ENCODE assay signal across 1 cellular context in genomic region chr1:109397451-109398342, GRCh38.
TF ChIP-seq lines count a peak whose summit lies in the region.

SORT1 (minus strand) TSS chr1:109397918; CDS start chr1:109397892, 26 bp downstream.

TF ChIP-seq in HEK293, 187 proteins besides CTCF, POLR2A, EP300 and RAD21 (continued from another document):
- TF ChIP-seq, protein P1, sequence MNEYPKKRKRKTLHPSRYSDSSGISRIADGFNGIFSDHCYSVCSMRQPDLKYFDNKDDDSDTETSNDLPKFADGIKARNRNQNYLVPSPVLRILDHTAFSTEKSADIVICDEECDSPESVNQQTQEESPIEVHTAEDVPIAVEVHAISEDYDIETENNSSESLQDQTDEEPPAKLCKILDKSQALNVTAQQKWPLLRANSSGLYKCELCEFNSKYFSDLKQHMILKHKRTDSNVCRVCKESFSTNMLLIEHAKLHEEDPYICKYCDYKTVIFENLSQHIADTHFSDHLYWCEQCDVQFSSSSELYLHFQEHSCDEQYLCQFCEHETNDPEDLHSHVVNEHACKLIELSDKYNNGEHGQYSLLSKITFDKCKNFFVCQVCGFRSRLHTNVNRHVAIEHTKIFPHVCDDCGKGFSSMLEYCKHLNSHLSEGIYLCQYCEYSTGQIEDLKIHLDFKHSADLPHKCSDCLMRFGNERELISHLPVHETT (tag by site-specific recombination; IDR thresholded peaks at IDR 0.05) = no peak
- TF ChIP-seq ZNF202 (tag by site-specific recombination; IDR thresholded peaks at IDR 0.05; ENCODE audit: borderline replicate concordance) (no peak), ZNF354C (tag by site-specific recombination; IDR thresholded peaks at IDR 0.05; ENCODE audit: borderline replicate concordance, low read depth) (no peak), TRIM28 (IDR thresholded peaks at IDR 0.05; ENCODE audit: borderline replicate concordance, low read length) (no peak), PRDM1 (tag by site-specific recombination; IDR thresholded peaks at IDR 0.05) (no peak), ZNF596 (tag by site-specific recombination; IDR thresholded peaks at IDR 0.05) (peak; percentile 7; the same call in 1 of the 2 replicates), ZSCAN18 (tag by site-specific recombination; IDR thresholded peaks at IDR 0.05) (no peak), ZBTB26 (tag by site-specific recombination; optimal IDR thresholded peaks at IDR 0.05) (peak; percentile 78), ZNF600 (tag by site-specific recombination; IDR thresholded peaks at IDR 0.05) (no peak), ZNF391 (tag by site-specific recombination; IDR thresholded peaks at IDR 0.05; ENCODE audit: borderline replicate concordance, low read depth) (no peak), ZSCAN4 (tag by site-specific recombination; IDR thresholded peaks at IDR 0.05) (no peak), TCF7L2 (IDR thresholded peaks at IDR 0.05; ENCODE audit: borderline replicate concordance, low read depth, low read length) (no peak), SALL2 (tag by site-specific recombination; IDR thresholded peaks at IDR 0.05; ENCODE audit: borderline replicate concordance) (no peak), ZNF624 (tag by site-specific recombination; IDR thresholded peaks at IDR 0.05) (no peak), ZNF692 (tag by site-specific recombination; IDR thresholded peaks at IDR 0.05) (no peak), ZNF302 (tag by site-specific recombination; IDR thresholded peaks at IDR 0.05; ENCODE audit: low read depth) (no peak), ZBTB11 (tag by site-specific recombination; conservative IDR thresholded peaks at IDR 0.05; ENCODE audit: low read depth) (no peak), KLF1 (tag by site-specific recombination; IDR thresholded peaks at IDR 0.05) (no peak), YY1 (tag by site-specific recombination; IDR thresholded peaks at IDR 0.05) (peak; percentile 40; the same call in 1 of the 2 replicates)
- TF ChIP-seq, protein P2, sequence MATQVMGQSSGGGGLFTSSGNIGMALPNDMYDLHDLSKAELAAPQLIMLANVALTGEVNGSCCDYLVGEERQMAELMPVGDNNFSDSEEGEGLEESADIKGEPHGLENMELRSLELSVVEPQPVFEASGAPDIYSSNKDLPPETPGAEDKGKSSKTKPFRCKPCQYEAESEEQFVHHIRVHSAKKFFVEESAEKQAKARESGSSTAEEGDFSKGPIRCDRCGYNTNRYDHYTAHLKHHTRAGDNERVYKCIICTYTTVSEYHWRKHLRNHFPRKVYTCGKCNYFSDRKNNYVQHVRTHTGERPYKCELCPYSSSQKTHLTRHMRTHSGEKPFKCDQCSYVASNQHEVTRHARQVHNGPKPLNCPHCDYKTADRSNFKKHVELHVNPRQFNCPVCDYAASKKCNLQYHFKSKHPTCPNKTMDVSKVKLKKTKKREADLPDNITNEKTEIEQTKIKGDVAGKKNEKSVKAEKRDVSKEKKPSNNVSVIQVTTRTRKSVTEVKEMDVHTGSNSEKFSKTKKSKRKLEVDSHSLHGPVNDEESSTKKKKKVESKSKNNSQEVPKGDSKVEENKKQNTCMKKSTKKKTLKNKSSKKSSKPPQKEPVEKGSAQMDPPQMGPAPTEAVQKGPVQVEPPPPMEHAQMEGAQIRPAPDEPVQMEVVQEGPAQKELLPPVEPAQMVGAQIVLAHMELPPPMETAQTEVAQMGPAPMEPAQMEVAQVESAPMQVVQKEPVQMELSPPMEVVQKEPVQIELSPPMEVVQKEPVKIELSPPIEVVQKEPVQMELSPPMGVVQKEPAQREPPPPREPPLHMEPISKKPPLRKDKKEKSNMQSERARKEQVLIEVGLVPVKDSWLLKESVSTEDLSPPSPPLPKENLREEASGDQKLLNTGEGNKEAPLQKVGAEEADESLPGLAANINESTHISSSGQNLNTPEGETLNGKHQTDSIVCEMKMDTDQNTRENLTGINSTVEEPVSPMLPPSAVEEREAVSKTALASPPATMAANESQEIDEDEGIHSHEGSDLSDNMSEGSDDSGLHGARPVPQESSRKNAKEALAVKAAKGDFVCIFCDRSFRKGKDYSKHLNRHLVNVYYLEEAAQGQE (tag by site-specific recombination; IDR thresholded peaks at IDR 0.05) = no peak
- TF ChIP-seq, protein P3, sequence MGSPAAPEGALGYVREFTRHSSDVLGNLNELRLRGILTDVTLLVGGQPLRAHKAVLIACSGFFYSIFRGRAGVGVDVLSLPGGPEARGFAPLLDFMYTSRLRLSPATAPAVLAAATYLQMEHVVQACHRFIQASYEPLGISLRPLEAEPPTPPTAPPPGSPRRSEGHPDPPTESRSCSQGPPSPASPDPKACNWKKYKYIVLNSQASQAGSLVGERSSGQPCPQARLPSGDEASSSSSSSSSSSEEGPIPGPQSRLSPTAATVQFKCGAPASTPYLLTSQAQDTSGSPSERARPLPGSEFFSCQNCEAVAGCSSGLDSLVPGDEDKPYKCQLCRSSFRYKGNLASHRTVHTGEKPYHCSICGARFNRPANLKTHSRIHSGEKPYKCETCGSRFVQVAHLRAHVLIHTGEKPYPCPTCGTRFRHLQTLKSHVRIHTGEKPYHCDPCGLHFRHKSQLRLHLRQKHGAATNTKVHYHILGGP (tag by site-specific recombination; IDR thresholded peaks at IDR 0.05) = no peak
